Comparison of ENCODE assay signal across 1 cellular context in genomic region chr12:51975196-51975595, GRCh38.
TF ChIP-seq lines count a peak whose summit lies in the region.

No MANE protein-coding gene starts in this region.

TF ChIP-seq in IMR-90, 13 proteins besides CTCF, POLR2A, EP300 and RAD21:
- TF ChIP-seq RFX5 (IDR thresholded peaks at IDR 0.05; ENCODE audit: low read depth, low read length) = no peak
- TF ChIP-seq BHLHE40 (IDR thresholded peaks at IDR 0.05; ENCODE audit: low read depth, low read length) = no peak
- no peak for TF ChIP-seq NFE2L2 (IDR thresholded peaks at IDR 0.05; ENCODE audit: low read depth, low read length)
- no peak for TF ChIP-seq ELK1 (IDR thresholded peaks at IDR 0.05; ENCODE audit: borderline replicate concordance, low read depth, low read length)
- TF ChIP-seq CEBPB (IDR thresholded peaks at IDR 0.05; ENCODE audit: low read depth, low read length) = no peak
